Comparison of ENCODE assay signal across 8 cellular contexts in genomic region chr14:66508547-66508845, GRCh38. TPM values are rescaled to one million over a fixed set of nuclear protein-coding genes. Genes with fewer than 3 reads are reported as not detected.
A peak's percentile ranks its signal among the peaks of the same experiment; 100 is the strongest.
DNase-seq lines count a peak whose midpoint lies in the region; ATAC-seq and TF ChIP-seq lines count a peak whose summit lies in the region.

No MANE protein-coding gene starts in this region.

- peak; percentile 88 for DNase-seq in chondrocyte (ENCODE audit: low spot score)
- no peak for DNase-seq in natural killer cell treated with Interleukin-12 subunit alpha and Interleukin-12 subunit beta and Interleukin-15 and Interleukin-18, amount 100 ng/mL, for 72 hours (ENCODE audit: low spot score)
- no peak for DNase-seq in NCI-H748 (lab: John Stamatoyannopoulos, UW; ENCODE audit: unreplicated experiment)
- no peak for DNase-seq in GM10266 (ENCODE audit: extremely low spot score)
- DNase-seq in NCI-H526 (lab: John Stamatoyannopoulos, UW): no peak
- DNase-seq in hippocampal formation (lab: John Stamatoyannopoulos, UW): no peak

- no peaks in the 10 kb centered on the region for H3K9me3 Mint-ChIP-seq in chondrocyte (ENCODE audit: low read depth)
- no peaks in the 10 kb centered on the region for H3K9me3 Mint-ChIP-seq in natural killer cell treated with Interleukin-12 subunit alpha and Interleukin-12 subunit beta and Interleukin-15 and Interleukin-18, amount 100 ng/mL, for 72 hours

- H4K20me1 ChIP-seq in BLaER1 treated with 17β-estradiol and CSF1 and Interleukin-3, amounts not matched to agents 10 nM and 100 nM: peaks cover 0 to 41% (median 24%) of the 10 kb centered on the region in 11 experiments; a peak in 14 of 22 replicates

- TF ChIP-seq CTCF in chondrocyte (IDR thresholded peaks at IDR 0.05) (no peak), GM10266 (IDR thresholded peaks at IDR 0.05; ENCODE audit: control insufficient read depth, insufficient read depth, low read depth, missing control alignments) (no peak)

- peak overlapping the region; percentile 73 to 84 (median 80) for H3K4me3 ChIP-seq in BLaER1 treated with 17β-estradiol and CSF1 and Interleukin-3, amounts not matched to agents 10 nM and 100 nM

- H3K36me3 ChIP-seq in BLaER1 treated with 17β-estradiol and CSF1 and Interleukin-3, amounts not matched to agents 10 nM and 100 nM: no peaks in the 10 kb centered on the region

- H3K4me2 ChIP-seq in BLaER1 treated with 17β-estradiol and CSF1 and Interleukin-3, amounts not matched to agents 10 nM and 100 nM: peak overlapping the region; percentile 48 to 88 (median 82)

- H3K9me3 ChIP-seq in BLaER1 treated with 17β-estradiol and CSF1 and Interleukin-3, amounts not matched to agents 10 nM and 100 nM (replicated peaks in 1 of 11): peaks cover 18 to 26% (median 22%) of the 10 kb centered on the region in 11 experiments; a peak in 21 of 22 replicates

- H3K36me3 Mint-ChIP-seq in chondrocyte (ENCODE audit: low read depth): no peaks in the 10 kb centered on the region
- no peaks in the 10 kb centered on the region for H3K36me3 Mint-ChIP-seq in natural killer cell treated with Interleukin-12 subunit alpha and Interleukin-12 subunit beta and Interleukin-15 and Interleukin-18, amount 100 ng/mL, for 72 hours

- peaks cover 0 to 15% (median 11%) of the 10 kb centered on the region in 10 experiments; a peak in 8 of 20 replicates for H3K4me1 ChIP-seq in BLaER1 treated with 17β-estradiol and CSF1 and Interleukin-3, amounts not matched to agents 10 nM and 100 nM

- H3K27me3 Mint-ChIP-seq in chondrocyte (ENCODE audit: low read depth): no peaks in the 10 kb centered on the region
- peaks cover 14 to 26% of the 10 kb centered on the region in 2 donors for H3K27me3 Mint-ChIP-seq in natural killer cell treated with Interleukin-12 subunit alpha and Interleukin-12 subunit beta and Interleukin-15 and Interleukin-18, amount 100 ng/mL, for 72 hours

- H3K27me3 ChIP-seq in BLaER1 treated with 17β-estradiol and CSF1 and Interleukin-3, amounts not matched to agents 10 nM and 100 nM: peaks cover 0 to 16% (median 4%) of the 10 kb centered on the region in 11 experiments; a peak in 4 of 22 replicates

- ATAC-seq in HG03439 (IDR thresholded peaks at IDR 0.05; ENCODE audit: unreplicated experiment): peak; percentile 5
- ATAC-seq in natural killer cell treated with Interleukin-12 subunit alpha and Interleukin-12 subunit beta and Interleukin-15 and Interleukin-18, amount 100 ng/mL, for 72 hours: no peak

- peak overlapping the region; percentile 21 to 79 (median 76); a peak in 21 of 22 replicates for H3K27ac ChIP-seq in BLaER1 treated with 17β-estradiol and CSF1 and Interleukin-3, amounts not matched to agents 10 nM and 100 nM

- H3K27ac Mint-ChIP-seq in chondrocyte (ENCODE audit: unreplicated experiment): peak overlapping the region; percentile 98
- peak overlapping the region; percentile 78 to 86 for H3K27ac Mint-ChIP-seq in natural killer cell treated with Interleukin-12 subunit alpha and Interleukin-12 subunit beta and Interleukin-15 and Interleukin-18, amount 100 ng/mL, for 72 hours

- peak overlapping the region; percentile 78 for H3K4me3 Mint-ChIP-seq in chondrocyte (ENCODE audit: unreplicated experiment)
- H3K4me3 Mint-ChIP-seq in natural killer cell treated with Interleukin-12 subunit alpha and Interleukin-12 subunit beta and Interleukin-15 and Interleukin-18, amount 100 ng/mL, for 72 hours: peak overlapping the region; percentile 96

- H3K9ac ChIP-seq in BLaER1 treated with 17β-estradiol and CSF1 and Interleukin-3, amounts not matched to agents 10 nM and 100 nM: peak overlapping the region; percentile 73 to 85 (median 79)

- H3K4me1 Mint-ChIP-seq in chondrocyte (ENCODE audit: low read depth): peaks cover 20% of the 10 kb centered on the region
- H3K4me1 Mint-ChIP-seq in natural killer cell treated with Interleukin-12 subunit alpha and Interleukin-12 subunit beta and Interleukin-15 and Interleukin-18, amount 100 ng/mL, for 72 hours (ENCODE audit: low read depth in 2 of 2): peaks cover 7 to 25% of the 10 kb centered on the region in 2 donors

RNA-seq across cellular contexts. Expression of gene GPHN, which starts 0.5 kb away (rescaled TPM):
- total RNA-seq in chondrocyte: 12.4 to 25.0 TPM (median 17.5 TPM) in 3 replicates
- total RNA-seq in natural killer cell treated with Interleukin-12 subunit alpha and Interleukin-12 subunit beta and Interleukin-15 and Interleukin-18, amount 100 ng/mL, for 72 hours: 10 to 100 TPM; 18.6 to 20.1 TPM

RNA-seq across cellular contexts. Expression of gene CCDC196, which starts 22.3 kb away (rescaled TPM):
- total RNA-seq in chondrocyte: not detected in 3 replicates
- total RNA-seq in natural killer cell treated with Interleukin-12 subunit alpha and Interleukin-12 subunit beta and Interleukin-15 and Interleukin-18, amount 100 ng/mL, for 72 hours: not detected
